8 cellular contexts compared by ENCODE assay signal in genomic region chr1:165630629-165631402, GRCh38. TPM values are rescaled to one million over a fixed set of nuclear protein-coding genes. Genes with fewer than 3 reads are reported as not detected.
DNase-seq lines count a peak whose midpoint lies in the region; ATAC-seq, FAIRE-seq and TF ChIP-seq lines count a peak whose summit lies in the region.

TSS of gene MGST3 (plus strand) at chr1:165631234. CDS start at chr1:165649848, 18,614 bp downstream.

- peak; percentile 97 for DNase-seq in Ammon's horn (ENCODE audit: low spot score)
- DNase-seq in NCI-H460 (ENCODE audit: extremely low read depth, low read depth) = peak; percentile 97
- peak; percentile 92 for DNase-seq in activated CD4-positive, CD25-positive, alpha-beta regulatory T cell treated with anti-CD3 and anti-CD28 coated beads, Interleukin-2, amount 50 U/mL, for 72 hours
- DNase-seq in cerebellar cortex (ENCODE audit: low spot score) = peak; percentile 96
- peak; percentile 93 for DNase-seq in stimulated activated CD4-positive, alpha-beta T cell treated with anti-CD3 and anti-CD28 coated beads, Interleukin-12 subunit alpha, Interleukin-12 subunit beta, amount 100 ng/mL, for 4 hours

- peak; percentile 24 for FAIRE-seq in islet of Langerhans (lab: Jason Lieb, UNC)

- peak; percentile 89 for ATAC-seq in HG03432 (IDR thresholded peaks at IDR 0.05; ENCODE audit: unreplicated experiment)

- TF ChIP-seq POLR2A in GM19193 (IDR thresholded peaks at IDR 0.05; ENCODE audit: extremely low read depth, insufficient read depth, insufficient read length) = peak; percentile 54

RNA-seq across cellular contexts. Expression of gene MGST3, which starts in this region (rescaled TPM):
- 156 and 158 TPM in 2 replicates for total RNA-seq in NCI-H460 (2014; rRNA removed; shearing (Covaris generic))
- polyA plus RNA-seq in NCI-H460 (2014; cell fraction: nucleus; rRNA removed) = 177 and 204 TPM in 2 replicates

Comparison
In these comparisons a context has a peak if more than half of its experiments do, and no peak if none do; other contexts are left out.
1. Peak in every context shown above with its lines: DNase-seq and ATAC-seq.